9 cellular contexts compared by ENCODE assay signal in the genomic region with DNA sequence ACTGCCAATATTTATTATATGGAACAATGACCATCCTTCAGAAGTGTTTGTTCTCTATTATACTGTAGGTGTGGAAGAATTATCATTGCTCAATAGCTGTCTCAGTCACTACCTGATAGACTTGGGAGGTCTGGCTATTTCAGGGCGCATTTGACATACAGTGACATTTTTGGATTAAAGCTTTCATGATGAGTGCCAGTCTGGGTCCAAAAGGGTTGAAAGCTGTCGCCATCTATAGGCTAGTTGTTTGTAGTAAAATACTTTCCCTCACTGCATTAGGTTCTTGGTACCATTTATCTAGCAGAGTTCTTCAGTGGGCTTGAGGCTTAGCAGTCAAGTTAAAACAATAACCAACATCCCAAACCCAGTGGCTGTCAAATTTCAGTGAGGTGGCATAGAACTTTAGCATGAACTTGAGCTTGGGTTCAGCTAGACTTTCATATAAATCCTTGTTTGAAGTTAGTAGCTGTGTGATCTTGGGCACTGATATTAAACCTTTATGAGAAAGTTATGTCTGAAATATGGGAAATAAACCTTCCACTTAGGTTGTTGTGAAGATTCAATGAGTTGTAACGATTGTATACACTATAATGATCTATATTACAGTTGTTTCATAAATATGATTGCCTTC.
DNase-seq lines count a peak whose midpoint lies in the region; ATAC-seq, FAIRE-seq and TF ChIP-seq lines count a peak whose summit lies in the region.
"Had no signal": no experiment of that assay in that cellular context is flagged by ENCODE, and none has a peak within 500 bp of the region (broad histone marks: within the 10 kb centered on the region; RNA-seq: fewer than 3 reads in every experiment).

No MANE protein-coding gene starts in this region.

- H4K20me1 ChIP-seq in endothelial cell of umbilical vein (replicated peaks; ENCODE audit: control insufficient read depth, extremely low read depth, insufficient read depth, low read length), result no peaks in the 10 kb centered on the region

- H2AFZ ChIP-seq in endothelial cell of umbilical vein (ENCODE audit: low read depth, low read length), result peak overlapping the region; percentile 11

- no peak for DNase-seq in GM10248 (ENCODE audit: extremely low spot score)
- DNase-seq in NCI-H2227 (lab: John Stamatoyannopoulos, UW; ENCODE audit: unreplicated experiment), result peak; percentile 17
- DNase-seq in endothelial cell of umbilical vein (ENCODE audit: low read depth, low spot score), result peak; percentile 53
- DNase-seq in pons (ENCODE audit: low spot score), result peak; percentile 28
- DNase-seq in kidney, result no peak
- no peak for DNase-seq in SW 1271 (lab: John Stamatoyannopoulos, UW)
- DNase-seq in activated CD8-positive, alpha-beta memory T cell treated with anti-CD3 and anti-CD28 coated beads, Interleukin-2, amount 50 U/mL, for 48 hours, result no peak

- no peaks in the 10 kb centered on the region for H3K36me3 ChIP-seq in endothelial cell of umbilical vein (ENCODE audit: control insufficient read depth in 2 of 2, extremely low read depth in 1 of 2, insufficient read depth in 2 of 2, low read length in 2 of 2)
- H3K36me3 ChIP-seq in kidney (ENCODE audit: control insufficient read depth in 1 of 2, insufficient read depth in 2 of 2, low read length in 2 of 2), result no peaks in the 10 kb centered on the region

- H3K27ac ChIP-seq in endothelial cell of umbilical vein (ENCODE audit: insufficient read depth, low read depth, low read length), result no peak overlapping the region
- no peak overlapping the region for H3K27ac ChIP-seq in kidney (ENCODE audit: low read depth in 2 of 2, low read length in 2 of 2)

- no peaks in the 10 kb centered on the region for H3K79me2 ChIP-seq in endothelial cell of umbilical vein (ENCODE audit: control insufficient read depth, insufficient read depth, low read length)

- POLR2A ChIA-PET in GM10248 (lab: Yijun Ruan, JAX), result no interaction called here
- POLR2A ChIA-PET in endothelial cell of umbilical vein (lab: Charles Lee), result no interaction called here

- H3K27me3 ChIP-seq in endothelial cell of umbilical vein (ENCODE audit: control insufficient read depth in 2 of 2, insufficient read depth in 2 of 2, low read length in 2 of 2), result no peaks in the 10 kb centered on the region

- H3K9me3 ChIP-seq in endothelial cell of umbilical vein (replicated peaks; ENCODE audit: control insufficient read depth, insufficient read depth, low read length) (no peaks in the 10 kb centered on the region), kidney (ENCODE audit: control insufficient read depth in 1 of 2, low read length in 2 of 2) (no peaks in the 10 kb centered on the region)

- ATAC-seq in GM21381 (IDR thresholded peaks at IDR 0.05; ENCODE audit: unreplicated experiment), result peak; percentile 66
- ATAC-seq: Panc1 had no signal

- peak; percentile 66 for FAIRE-seq in endothelial cell of umbilical vein (lab: Jason Lieb, UNC)
- FAIRE-seq in kidney (lab: Jason Lieb, UNC), result no peak

- H3K4me1 ChIP-seq in endothelial cell of umbilical vein (ENCODE audit: control insufficient read depth, extremely low read depth, insufficient read depth, low read length) (peaks cover 26% of the 10 kb centered on the region), kidney (ENCODE audit: control insufficient read depth in 1 of 2, insufficient read depth in 1 of 2, low read depth in 1 of 2, low read length in 2 of 2) (no peaks in the 10 kb centered on the region)

- dilution Hi-C loops in endothelial cell of umbilical vein (cut with MboI; ENCODE audit: extremely low pct_ligation_motif_present, low sequenced_read_pairs), result no loop called here

- no TSS peak for BruUV-seq in endothelial cell of umbilical vein (replicated peaks; lab: Mats Ljungman, UMichigan)

- CTCF ChIA-PET in GM10248 (lab: Yijun Ruan, JAX), result interaction anchor here (0.7 to 4.3 kb wide), 14 partner anchors 8 to 310 kb away, joined by 3 to 56 read pairs (median 4); no protein-coding TSS in a partner anchor
- CTCF ChIA-PET in endothelial cell of umbilical vein (lab: Charles Lee), result interaction anchor here (0.6 to 5.9 kb wide), 51 partner anchors 10 to 321 kb away, joined by 3 to 138 read pairs (median 5); a partner anchor contains a TSS

- H3K4me2 ChIP-seq in endothelial cell of umbilical vein (ENCODE audit: insufficient read depth, low read length), result no peak overlapping the region

- no peak for TF ChIP-seq POLR2A in endothelial cell of umbilical vein (IDR thresholded peaks at IDR 0.05; ENCODE audit: low read depth, low read length)

- no peak overlapping the region for H3K9ac ChIP-seq in endothelial cell of umbilical vein (replicated peaks; ENCODE audit: extremely low read depth, insufficient read depth, low read length)
- no peak overlapping the region for H3K9ac ChIP-seq in kidney (ENCODE audit: low read length in 2 of 2)

- no peaks in the 10 kb centered on the region for H3K9me1 ChIP-seq in endothelial cell of umbilical vein (replicated peaks; ENCODE audit: control insufficient read depth, extremely low read depth, insufficient read depth, low read length)

- TF ChIP-seq CTCF in GM10248 (IDR thresholded peaks at IDR 0.05; ENCODE audit: control extremely low read depth, extremely low read depth, low read depth, missing control alignments) (peak; percentile 40), endothelial cell of umbilical vein (IDR thresholded peaks at IDR 0.05; ENCODE audit: extremely low read depth in 1 of 2, insufficient read depth in 1 of 2, low read depth in 1 of 2, low read length in 2 of 2) (peak; percentile 35 to 53), kidney (IDR thresholded peaks at IDR 0.05; ENCODE audit: borderline replicate concordance, extremely low read depth, insufficient read depth) (no peak)

- intact Hi-C loops in endothelial cell of umbilical vein (cut with micrococcal nuclease), result loop anchor here (1.0 to 5.0 kb wide), 6 partner anchors 75 to 328 kb away; a partner anchor contains a TSS
- intact Hi-C loops in kidney (cut with DNase I), result no loop called here

- H3K4me3 ChIP-seq in endothelial cell of umbilical vein (replicated peaks in 1 of 3; ENCODE audit: insufficient read depth in 1 of 3, low read depth in 1 of 3, low read length in 3 of 3) (no peak overlapping the region), kidney (ENCODE audit: low read length in 2 of 2) (no peak overlapping the region)

TF ChIP-seq in endothelial cell of umbilical vein, 7 proteins besides CTCF, POLR2A, EP300 and RAD21:
- no peak for TF ChIP-seq GATA2 (IDR thresholded peaks at IDR 0.05; ENCODE audit: insufficient read depth, insufficient read length, low read depth, low read length)
TF ChIP-seq in endothelial cell of umbilical vein: peak in this region for 0.

Comparison
In these comparisons a context has a peak if more than half of its experiments do, and no peak if none do; other contexts are left out.
1. DNase-seq: peak in NCI-H2227 (single experiment), endothelial cell of umbilical vein (single experiment) and pons (single experiment); none in GM10248 (single experiment), kidney (single experiment), SW 1271 (0 of 2) and activated CD8-positive, alpha-beta memory T cell treated with anti-CD3 and anti-CD28 coated beads, Interleukin-2, amount 50 U/mL, for 48 hours (single experiment).